Comparison of ENCODE assay signal across 28 cellular contexts in the genomic region with DNA sequence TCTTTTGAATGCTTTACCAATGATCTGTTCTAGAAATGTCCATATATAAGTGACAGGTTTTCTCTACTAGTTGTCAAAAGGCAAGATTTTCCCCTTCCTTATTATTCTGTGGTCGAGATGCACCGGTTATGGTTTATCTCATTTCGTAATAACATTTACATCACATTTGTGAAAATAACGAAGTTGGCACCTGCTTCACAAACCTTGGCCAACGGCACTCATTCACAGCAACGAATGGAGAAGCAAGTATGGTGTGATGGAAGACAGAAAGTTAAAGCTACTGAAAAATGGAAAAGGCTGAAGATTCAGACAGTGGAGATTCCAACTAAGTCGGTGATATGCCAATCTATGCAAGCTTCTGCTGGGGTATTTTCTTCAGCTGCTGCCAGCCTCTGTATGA.
"Had no signal": no experiment of that assay in that cellular context is flagged by ENCODE, and none has a peak within 500 bp of the region (broad histone marks: within the 10 kb centered on the region; RNA-seq: fewer than 3 reads in every experiment).

No MANE protein-coding gene starts in this region.

- H3K27ac ChIP-seq: brain microvascular endothelial cell, coronary artery, dorsolateral prefrontal cortex, heart left ventricle, VCaP had no signal

- H3K9me3 Mint-ChIP-seq: activated B cell treated with CpG ODN at 0.5 μM for 24 hours, endodermal cell had no signal

- ATAC-seq: activated CD4-positive, CD25-positive, alpha-beta regulatory T cell treated with anti-CD3 and anti-CD28 coated beads, Interleukin-2, amount 50 U/mL, for 24 hours; activated CD8-positive, alpha-beta T cell treated with anti-CD3 and anti-CD28 coated beads for 36 hours; activated T-cell treated with anti-CD3 and anti-CD28 coated beads, Interleukin-2, amount 50 U/mL, for 4 hours; activated T-helper 17 cell treated with anti-CD3 and anti-CD28 coated beads, Interleukin-2, amount 50 U/mL, for 72 hours; esophagus mucosa; heart left ventricle had no signal

- H3K4me1 Mint-ChIP-seq: activated B cell treated with CpG ODN at 0.5 μM for 24 hours; activated T-helper 17 cell treated with anti-CD3 and anti-CD28 coated beads, Interleukin-2, amount 50 U/mL, for 72 hours; central memory CD8-positive, alpha-beta T cell had no signal

- H3K4me3 Mint-ChIP-seq: activated B cell treated with CpG ODN at 0.5 μM for 24 hours; activated CD8-positive, alpha-beta T cell treated with anti-CD3 and anti-CD28 coated beads for 36 hours; activated naive CD8-positive, alpha-beta T cell; activated T-cell treated with anti-CD3 and anti-CD28 coated beads, Interleukin-2, amount 50 U/mL, for 4 hours; activated T-helper 17 cell treated with anti-CD3 and anti-CD28 coated beads, Interleukin-2, amount 50 U/mL, for 72 hours; central memory CD8-positive, alpha-beta T cell; dendritic cell treated with granulocyte-macrophage colony-stimulating factor and Interleukin-4, amounts not matched to agents 40 ng/mL and 50 ng/mL, for 4 days; endodermal cell had no signal

- H3K27me3 Mint-ChIP-seq: activated B cell treated with CpG ODN at 0.5 μM for 24 hours; activated naive CD8-positive, alpha-beta T cell; dendritic cell treated with granulocyte-macrophage colony-stimulating factor and Interleukin-4, amounts not matched to agents 40 ng/mL and 50 ng/mL, for 4 days had no signal

- H3K36me3 Mint-ChIP-seq: activated naive CD8-positive, alpha-beta T cell had no signal

- H3K9me3 ChIP-seq: heart left ventricle had no signal

- H3K36me3 ChIP-seq: brain microvascular endothelial cell, heart left ventricle had no signal

- H3K27me3 ChIP-seq: brain microvascular endothelial cell, dorsolateral prefrontal cortex, heart left ventricle had no signal

- H3K27ac Mint-ChIP-seq: activated B cell treated with CpG ODN at 0.5 μM for 24 hours; activated CD8-positive, alpha-beta T cell treated with anti-CD3 and anti-CD28 coated beads for 36 hours; activated naive CD8-positive, alpha-beta T cell; activated T-helper 17 cell treated with anti-CD3 and anti-CD28 coated beads, Interleukin-2, amount 50 U/mL, for 72 hours; dendritic cell treated with granulocyte-macrophage colony-stimulating factor and Interleukin-4, amounts not matched to agents 40 ng/mL and 50 ng/mL, for 4 days; endodermal cell had no signal

- DNase-seq: activated B cell treated with CpG ODN at 0.5 μM for 24 hours; activated CD4-positive, alpha-beta T cell treated with anti-CD3 and anti-CD28 coated beads for 48 hours; activated CD4-positive, alpha-beta T cell treated with anti-CD3 and anti-CD28 coated beads, Interleukin-2, amount 50 U/mL, for 1 hour; activated CD4-positive, alpha-beta T cell treated with anti-CD3 and anti-CD28 coated beads, Interleukin-2, amount 50 U/mL, for 48 hours; activated CD8-positive, alpha-beta memory T cell treated with anti-CD3 and anti-CD28 coated beads for 24 hours; activated CD8-positive, alpha-beta T cell treated with anti-CD3 and anti-CD28 coated beads for 36 hours; activated effector memory CD4-positive, alpha-beta T cell treated with Interleukin-2 at 50 U/mL for 16 hours; activated gamma-delta T cell treated with Interleukin-2 at 50 U/mL for 16 hours; activated naive CD4-positive, alpha-beta T cell treated with anti-CD3 and anti-CD28 coated beads, Interleukin-2, amount 50 U/mL, for 16 hours; activated naive CD4-positive, alpha-beta T cell treated with Interleukin-2 at 50 U/mL for 16 hours; activated T-cell treated with anti-CD3 and anti-CD28 coated beads, Interleukin-2, amount 50 U/mL, for 4 hours; amniotic stem cell; anterior cingulate cortex; brain microvascular endothelial cell; dorsolateral prefrontal cortex; effector memory CD4-positive, alpha-beta T cell; endodermal cell; foreskin fibroblast; glutamatergic neuron; heart left ventricle had no signal

- H3K4me3 ChIP-seq: coronary artery, dorsolateral prefrontal cortex, heart left ventricle had no signal
